ENCODE assay signal across 16 cellular contexts in the genomic region with DNA sequence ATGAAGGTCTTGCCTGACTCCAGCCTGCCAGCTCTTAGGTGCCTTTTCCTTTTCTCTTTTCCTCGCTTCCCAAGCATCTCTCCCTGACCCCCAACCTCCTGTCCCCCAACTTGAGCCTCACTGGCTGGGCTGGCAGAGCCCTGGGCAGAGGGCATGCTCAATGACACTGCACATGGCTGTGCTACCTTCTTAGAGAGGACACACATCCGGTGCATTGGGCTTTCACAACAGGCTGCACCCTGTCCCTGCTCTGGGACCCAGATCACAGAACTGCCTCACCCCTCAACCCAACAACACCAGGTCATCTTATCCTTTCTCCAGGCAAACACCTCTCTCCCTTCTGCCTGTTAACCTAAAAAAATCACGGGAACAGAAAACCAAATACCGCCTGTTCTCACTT.
"Had no signal": no experiment of that assay in that cellular context is flagged by ENCODE, and none has a peak within 500 bp of the region (broad histone marks: within the 10 kb centered on the region; RNA-seq: fewer than 3 reads in every experiment).

No MANE protein-coding gene starts in this region.

- ATAC-seq: activated CD4-positive, CD25-positive, alpha-beta regulatory T cell treated with anti-CD3 and anti-CD28 coated beads, Interleukin-2, amount 50 U/mL, for 24 hours; heart left ventricle; right lobe of liver; upper lobe of right lung had no signal

- DNase-seq: activated effector memory CD4-positive, alpha-beta T cell treated with Interleukin-2 at 50 U/mL for 16 hours; activated T-cell treated with anti-CD3 and anti-CD28 coated beads for 4 hours; foreskin melanocyte; heart left ventricle; kidney; naive B cell; occipital lobe; SIG-M5; stimulated activated CD4-positive, alpha-beta T cell treated with anti-CD3 and anti-CD28 coated beads, Interleukin-1b, Interleukin-23, amount 100 ng/mL, for 48 hours; stimulated activated naive CD4-positive, alpha-beta T cell treated with Interleukin-2 at 50 U/mL for 16 hours; upper lobe of right lung had no signal

- H3K27ac Mint-ChIP-seq: naive B cell; T-helper 2 cell treated with Interferon-gamma antibody and Interleukin-4, amounts not matched to agents 5 μg/mL and 100 μg/mL, for 36 hours had no signal

- H3K4me1 ChIP-seq: prostate gland, right lobe of liver had no signal

- H3K27ac ChIP-seq: prostate gland, right lobe of liver, suprapubic skin, upper lobe of right lung had no signal

- H3K4me3 Mint-ChIP-seq: T-helper 2 cell treated with Interferon-gamma antibody and Interleukin-4, amounts not matched to agents 5 μg/mL and 100 μg/mL, for 36 hours had no signal

- H3K27me3 ChIP-seq: heart left ventricle, right lobe of liver, suprapubic skin, upper lobe of right lung had no signal

- H3K36me3 ChIP-seq: heart left ventricle, prostate gland, right lobe of liver, suprapubic skin, upper lobe of right lung had no signal

- H3K4me3 ChIP-seq: prostate gland, suprapubic skin, upper lobe of right lung had no signal

- H3K9me3 ChIP-seq: prostate gland had no signal
